Comparison of ENCODE assay signal across 17 cellular contexts in the genomic region with DNA sequence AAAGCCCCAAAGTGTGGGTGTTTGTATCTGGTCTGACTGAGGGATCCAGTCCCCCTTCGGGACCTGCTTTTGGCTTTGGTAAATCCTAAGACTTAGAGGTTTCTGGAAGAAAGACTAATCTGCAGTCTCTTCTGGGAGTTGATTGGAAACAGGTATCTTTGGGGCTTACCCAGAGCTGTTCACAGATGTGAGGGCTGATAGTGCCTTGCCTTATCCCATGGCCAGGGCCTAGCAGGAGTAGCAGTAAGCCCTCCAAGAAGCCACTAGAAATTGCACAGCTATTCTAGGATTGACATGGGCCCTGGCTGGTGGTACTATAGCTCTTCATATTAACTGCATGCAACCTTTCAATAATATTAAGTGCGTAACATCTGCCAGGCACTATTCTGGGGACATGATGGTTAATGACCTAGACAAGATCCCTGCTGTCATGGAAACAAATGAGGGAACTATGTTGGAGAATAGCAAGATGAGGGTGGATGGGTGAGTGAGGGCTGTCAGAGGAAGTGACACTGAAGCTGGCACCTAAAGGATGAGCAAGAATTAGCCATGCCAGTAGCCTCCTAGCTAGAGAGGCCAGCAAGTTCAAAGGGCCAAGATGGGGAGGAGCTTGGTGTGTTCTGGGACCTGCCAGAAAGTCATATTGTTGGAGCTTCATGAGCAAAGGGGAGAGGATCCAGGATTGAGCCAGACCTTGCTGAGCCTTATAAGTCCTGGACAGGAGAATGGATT.
A peak's percentile ranks its signal among the peaks of the same experiment; 100 is the strongest.
DNase-seq lines count a peak whose midpoint lies in the region; ATAC-seq and TF ChIP-seq lines count a peak whose summit lies in the region.
"Had no signal": no experiment of that assay in that cellular context is flagged by ENCODE, and none has a peak within 500 bp of the region (broad histone marks: within the 10 kb centered on the region; RNA-seq: fewer than 3 reads in every experiment).

No MANE protein-coding gene starts in this region.

- peak overlapping the region; percentile 72 for H3K27ac ChIP-seq in parathyroid adenoma
- H3K27ac ChIP-seq: BLaER1 treated with 17β-estradiol and CSF1 and Interleukin-3, amounts not matched to agents 10 nM and 100 nM; right atrium auricular region; RWPE1 had no signal

- no peaks in the 10 kb centered on the region for H3K27me3 ChIP-seq in parathyroid adenoma (ENCODE audit: control insufficient read depth, insufficient read depth, low read length)
- H3K27me3 ChIP-seq: right atrium auricular region, suprapubic skin had no signal

- peaks cover 43% of the 10 kb centered on the region for H3K79me2 ChIP-seq in parathyroid adenoma

- no peak for TF ChIP-seq CTCF in parathyroid adenoma (IDR thresholded peaks at IDR 0.05)

- no peak overlapping the region for H3K4me2 ChIP-seq in parathyroid adenoma (ENCODE audit: low read length)
- H3K4me2 ChIP-seq: BLaER1 treated with 17β-estradiol and CSF1 and Interleukin-3, amounts not matched to agents 10 nM and 100 nM had no signal

- no peak overlapping the region for H3K4me3 ChIP-seq in parathyroid adenoma (ENCODE audit: low read depth, low read length)
- H3K4me3 ChIP-seq: BLaER1 treated with 17β-estradiol and CSF1 and Interleukin-3, amounts not matched to agents 10 nM and 100 nM; right atrium auricular region; suprapubic skin had no signal

- H3K4me1 ChIP-seq in parathyroid adenoma, result peaks cover 30% of the 10 kb centered on the region

- no peak for ATAC-seq in HG02571 (IDR thresholded peaks at IDR 0.05; ENCODE audit: unreplicated experiment)

- no peaks in the 10 kb centered on the region for H3K9me3 ChIP-seq in parathyroid adenoma (ENCODE audit: control insufficient read depth, low read length)
- H3K9me3 ChIP-seq: right atrium auricular region, suprapubic skin had no signal

- no peak overlapping the region for H2AFZ ChIP-seq in parathyroid adenoma

- H3K36me3 ChIP-seq in parathyroid adenoma (ENCODE audit: control insufficient read depth, insufficient read depth, low read length), result no peaks in the 10 kb centered on the region
- H3K36me3 ChIP-seq: right atrium auricular region, suprapubic skin had no signal

- H3K9ac ChIP-seq in parathyroid adenoma, result no peak overlapping the region
- H3K9ac ChIP-seq: BLaER1 treated with 17β-estradiol and CSF1 and Interleukin-3, amounts not matched to agents 10 nM and 100 nM had no signal

- DNase-seq in NCI-H2171 treated with DMSO at 0.1 percent for 48 hours (lab: John Stamatoyannopoulos, UW) (peak; percentile 33), NCI-H2171 (lab: John Stamatoyannopoulos, UW) (no peak), ELF-1 (ENCODE audit: low read depth, low spot score) (peak; percentile 52), SK-N-DZ (ENCODE audit: low spot score) (peak; percentile 43), ACHN (no peak), SIG-M5 (lab: John Stamatoyannopoulos, UW) (no peak)
- DNase-seq: activated CD4-positive, alpha-beta T cell treated with anti-CD3 and anti-CD28 coated beads for 4 hours; left ventricle myocardium superior; NCI-H1417 treated with DMSO at 0.1 percent for 48 hours; NCI-H226; stimulated activated CD4-positive, alpha-beta T cell treated with anti-CD3 and anti-CD28 coated beads, Interleukin-15, amount 100 ng/mL, for 24 hours had no signal

- in situ Hi-C loops in ACHN (cut with HindIII; ENCODE audit: low pct_ligation_motif_present, low pct_unique_long_range_greater_than_20kb, low sequenced_read_pairs), result no loop called here

Comparison
In these comparisons a context has a peak if more than half of its experiments do, and no peak if none do; other contexts are left out.
1. DNase-seq: peak in NCI-H2171 treated with DMSO at 0.1 percent for 48 hours (single experiment), ELF-1 (single experiment) and SK-N-DZ (single experiment); none in NCI-H2171 (single experiment), ACHN (single experiment) and SIG-M5 (single experiment).